20 cellular contexts compared by ENCODE assay signal in the genomic region with DNA sequence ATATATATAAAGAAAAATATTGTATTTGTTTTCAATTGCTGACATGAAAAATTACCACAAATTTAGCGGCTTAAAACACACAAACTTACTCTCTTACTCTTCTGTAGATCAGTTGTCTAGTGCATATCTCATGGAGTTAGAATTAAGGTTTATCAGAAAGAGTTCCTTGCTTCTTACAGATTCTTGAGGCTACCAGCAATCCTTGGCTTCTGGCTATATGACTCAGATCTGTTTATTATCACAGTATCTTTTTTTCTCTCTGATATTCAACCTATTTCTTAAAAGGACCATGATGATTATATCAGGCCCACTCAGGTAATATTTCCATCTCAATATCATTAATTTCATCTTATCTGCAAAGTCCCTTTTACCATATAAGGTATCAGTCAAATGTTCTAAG.
DNase-seq lines count a peak whose midpoint lies in the region; ATAC-seq, FAIRE-seq and TF ChIP-seq lines count a peak whose summit lies in the region.
"Had no signal": no experiment of that assay in that cellular context is flagged by ENCODE, and none has a peak within 500 bp of the region (broad histone marks: within the 10 kb centered on the region; RNA-seq: fewer than 3 reads in every experiment).

No MANE protein-coding gene starts in this region.

- H3K27me3 ChIP-seq in astrocyte (ENCODE audit: insufficient read depth, low read length) (no peaks in the 10 kb centered on the region), foreskin keratinocyte (no peaks in the 10 kb centered on the region), trophoblast cell (ENCODE audit: insufficient read depth, low read length) (no peaks in the 10 kb centered on the region), tibial nerve (no peaks in the 10 kb centered on the region)

- H3K9me3 ChIP-seq in astrocyte (ENCODE audit: insufficient read depth, low read depth, low read length): no peaks in the 10 kb centered on the region
- no peaks in the 10 kb centered on the region for H3K9me3 ChIP-seq in trophoblast cell (ENCODE audit: insufficient read depth, low read depth, low read length)
- H3K9me3 ChIP-seq in tibial nerve: no peaks in the 10 kb centered on the region

- H3K36me3 Mint-ChIP-seq in astrocyte (ENCODE audit: low read depth, unreplicated experiment): no peaks in the 10 kb centered on the region
- H3K36me3 Mint-ChIP-seq: CD4-positive, alpha-beta memory T cell had no signal

- H3K14ac ChIP-seq in trophoblast cell (ENCODE audit: low read length): no peak overlapping the region

- H3K36me3 ChIP-seq in astrocyte (ENCODE audit: insufficient read depth, low read length) (no peaks in the 10 kb centered on the region), trophoblast cell (ENCODE audit: control insufficient read depth in 1 of 2, insufficient read depth in 2 of 2, low read length in 2 of 2) (no peaks in the 10 kb centered on the region), tibial nerve (no peaks in the 10 kb centered on the region)

- peak; percentile 22 for DNase-seq in M059J (ENCODE audit: low read depth)
- DNase-seq in astrocyte (ENCODE audit: low read depth): peak; percentile 4
- no peak for DNase-seq in foreskin keratinocyte
- DNase-seq in trophoblast cell: peak; percentile 5 to 37
- no peak for DNase-seq in tibial nerve (ENCODE audit: low spot score in 2 of 2)
- DNase-seq in activated CD4-positive, alpha-beta T cell treated with anti-CD3 and anti-CD28 coated beads, Interleukin-2, amount 50 U/mL, for 4 hours: no peak
- no peak for DNase-seq in amygdala (lab: John Stamatoyannopoulos, UW)
- DNase-seq in DMS53 treated with DMSO at 0.1 percent for 48 hours (lab: John Stamatoyannopoulos, UW; ENCODE audit: unreplicated experiment): no peak
- DNase-seq: C1 segment of cervical spinal cord; Calu3; CD4-positive, alpha-beta memory T cell; COR-L47; DMS53; DND-41; GF-D8; H9 had no signal

- no peaks in the 10 kb centered on the region for H3K27me3 Mint-ChIP-seq in astrocyte (ENCODE audit: low read depth, unreplicated experiment)
- H3K27me3 Mint-ChIP-seq: CD4-positive, alpha-beta memory T cell had no signal

- no peak overlapping the region for H2BK12ac ChIP-seq in trophoblast cell (ENCODE audit: low read length)

- H3K4ac ChIP-seq in trophoblast cell (ENCODE audit: low read depth, low read length): no peak overlapping the region

- no peaks in the 10 kb centered on the region for H3K4me1 ChIP-seq in astrocyte (ENCODE audit: insufficient read depth, low read length)
- H3K4me1 ChIP-seq in foreskin keratinocyte: peaks cover 5% of the 10 kb centered on the region
- no peaks in the 10 kb centered on the region for H3K4me1 ChIP-seq in trophoblast cell (ENCODE audit: control insufficient read depth in 1 of 2, insufficient read depth in 2 of 2, low read length in 2 of 2)
- H3K4me1 ChIP-seq in tibial nerve: no peaks in the 10 kb centered on the region

- H3K9ac ChIP-seq in astrocyte (ENCODE audit: low read length): no peak overlapping the region
- no peak overlapping the region for H3K9ac ChIP-seq in trophoblast cell (ENCODE audit: low read length)

- H4K12ac ChIP-seq in trophoblast cell (ENCODE audit: low read depth, low read length): no peak overlapping the region

- no peak overlapping the region for H3K23ac ChIP-seq in trophoblast cell (ENCODE audit: low read length)

- H4K20me1 ChIP-seq in astrocyte (ENCODE audit: insufficient read depth, low read length): no peaks in the 10 kb centered on the region

- H4K8ac ChIP-seq in trophoblast cell (ENCODE audit: low read depth, low read length): no peak overlapping the region

- no peak for FAIRE-seq in astrocyte (lab: Jason Lieb, UNC)
- FAIRE-seq: GM12891, GM18507 had no signal

- no peak overlapping the region for H2AK5ac ChIP-seq in trophoblast cell (ENCODE audit: low read length)

- H2BK120ac ChIP-seq in trophoblast cell (ENCODE audit: insufficient read depth, low read length, poor library complexity): no peak overlapping the region

- no peaks in the 10 kb centered on the region for H3K79me1 ChIP-seq in trophoblast cell (ENCODE audit: low read length)

- TF ChIP-seq EP300 in tibial nerve (IDR thresholded peaks at IDR 0.05): no peak

- WGBS in trophoblast cell (ENCODE audit: extremely low coverage, insufficient coverage, insufficient read length): no CpG with 5 or more reads among the region's 1 CpG
- WGBS in tibial nerve, 2 donors: 78 to 84% methylated on average over 1 of the region's 1 CpG

- H3K27ac ChIP-seq in astrocyte (ENCODE audit: low read depth, low read length): no peak overlapping the region
- H3K27ac ChIP-seq in foreskin keratinocyte: no peak overlapping the region
- no peak overlapping the region for H3K27ac ChIP-seq in trophoblast cell (ENCODE audit: low read depth, low read length)
- H3K27ac ChIP-seq in tibial nerve: no peak overlapping the region

- H2BK5ac ChIP-seq in trophoblast cell (ENCODE audit: low read depth, low read length, poor library complexity): no peak overlapping the region

- no peak overlapping the region for H3K27ac Mint-ChIP-seq in astrocyte (ENCODE audit: unreplicated experiment)
- H3K27ac Mint-ChIP-seq: CD4-positive, alpha-beta memory T cell; GM23338; H9 had no signal

- H3K18ac ChIP-seq in trophoblast cell (ENCODE audit: low read length): no peak overlapping the region

- H3K79me2 ChIP-seq in astrocyte (ENCODE audit: insufficient read depth, low read length) (no peaks in the 10 kb centered on the region), trophoblast cell (ENCODE audit: control insufficient read depth, insufficient read depth, low read length, poor library complexity) (no peaks in the 10 kb centered on the region)

- no peak overlapping the region for H4K91ac ChIP-seq in trophoblast cell (ENCODE audit: low read depth, low read length)

- no peak overlapping the region for H3K4me3 Mint-ChIP-seq in astrocyte (ENCODE audit: unreplicated experiment)
- H3K4me3 Mint-ChIP-seq: CD4-positive, alpha-beta memory T cell; GM23338; H9 had no signal

- peaks cover 3% of the 10 kb centered on the region for H3K4me1 Mint-ChIP-seq in astrocyte (ENCODE audit: low read depth, unreplicated experiment)
- H3K4me1 Mint-ChIP-seq: CD4-positive, alpha-beta memory T cell; GM23338; H9 had no signal

- TF ChIP-seq CTCF in astrocyte (IDR thresholded peaks at IDR 0.05; ENCODE audit: insufficient read depth, low read depth, low read length) (no peak), foreskin keratinocyte (conservative IDR thresholded peaks at IDR 0.05) (no peak), tibial nerve (IDR thresholded peaks at IDR 0.05) (no peak)

- H3K4me2 ChIP-seq in astrocyte (ENCODE audit: low read length): no peak overlapping the region
- no peak overlapping the region for H3K4me2 ChIP-seq in trophoblast cell (ENCODE audit: low read length)
- H3K4me2 ChIP-seq: GM23338 had no signal

- H3K4me3 ChIP-seq in astrocyte (ENCODE audit: insufficient read depth, low read depth, low read length) (no peak overlapping the region), trophoblast cell (ENCODE audit: low read depth, low read length) (no peak overlapping the region), tibial nerve (no peak overlapping the region)
- H3K4me3 ChIP-seq: GM23338 had no signal

- peak; percentile 52 for ATAC-seq in foreskin keratinocyte
- ATAC-seq: GM23338, HCT116 had no signal

- no peak overlapping the region for H2AFZ ChIP-seq in astrocyte (ENCODE audit: low read depth, low read length)
- H2AFZ ChIP-seq in trophoblast cell (ENCODE audit: insufficient read depth, low read length, poor library complexity): no peak overlapping the region
- H2AFZ ChIP-seq: GM23338 had no signal

- TF ChIP-seq POLR2A in tibial nerve (IDR thresholded peaks at IDR 0.05): no peak

- no peaks in the 10 kb centered on the region for H3K9me3 Mint-ChIP-seq in astrocyte (ENCODE audit: unreplicated experiment)
- H3K9me3 Mint-ChIP-seq: GM23338, H9 had no signal

Comparison
In these comparisons a context has a peak if more than half of its experiments do, and no peak if none do; other contexts are left out.
1. DNase-seq: peak in M059J (single experiment), astrocyte (single experiment) and trophoblast cell (2 of 2); none in foreskin keratinocyte (0 of 2), tibial nerve (0 of 2), activated CD4-positive, alpha-beta T cell treated with anti-CD3 and anti-CD28 coated beads, Interleukin-2, amount 50 U/mL, for 4 hours (0 of 2), amygdala (0 of 56) and DMS53 treated with DMSO at 0.1 percent for 48 hours (single experiment).